Comparison of ENCODE assay signal across 8 cellular contexts in genomic region chr21:42496120-42496838, GRCh38. TPM values are rescaled to one million over a fixed set of nuclear protein-coding genes. Genes with fewer than 3 reads are reported as not detected.
DNase-seq lines count a peak whose midpoint lies in the region; ATAC-seq and TF ChIP-seq lines count a peak whose summit lies in the region.

TSS of gene RSPH1 (minus strand) at chr21:42496224. CDS start at chr21:42496186, 38 bp downstream.

- H3K4me1 Mint-ChIP-seq in activated T-helper 2 cell treated with anti-CD3 and anti-CD28 coated beads, Interferon-gamma antibody, Interleukin-2, Interleukin-4, amounts not matched to agents 10 μg/mL and 5 μg/mL and 100 μg/mL, durations not matched to agents 14 hours and 24 hours and 36 hours (ENCODE audit: low read depth), result peaks cover 24% of the 10 kb centered on the region
- peaks cover 11 to 30% (median 26%) of the 10 kb centered on the region in 7 donors for H3K4me1 Mint-ChIP-seq in naive thymus-derived CD4-positive, alpha-beta T cell
- peaks cover 22% of the 10 kb centered on the region for H3K4me1 Mint-ChIP-seq in stimulated activated memory B cell treated with anti-CD40 and anti-IgM and Interleukin-4, amounts not matched to agents 10 μg/mL and 1 μg/mL and 100 μg/mL, for 72 hours

- no peak for TF ChIP-seq CTCF in LNCaP clone FGC (IDR thresholded peaks at IDR 0.05; ENCODE audit: control insufficient read depth, extremely low read depth, insufficient read depth)
- no peak for TF ChIP-seq CTCF in fibroblast of mammary gland (conservative IDR thresholded peaks at IDR 0.05; ENCODE audit: control insufficient read depth, insufficient read depth, low read depth, low read length)

- H3K9me3 ChIP-seq in naive thymus-derived CD4-positive, alpha-beta T cell (ENCODE audit: control insufficient read depth in 2 of 3, low read length in 3 of 3), result no peaks in the 10 kb centered on the region

- peak within 1 kb of the TSS; percentile 89 for H3K4me3 Mint-ChIP-seq in activated T-helper 2 cell treated with anti-CD3 and anti-CD28 coated beads, Interferon-gamma antibody, Interleukin-2, Interleukin-4, amounts not matched to agents 10 μg/mL and 5 μg/mL and 100 μg/mL, durations not matched to agents 14 hours and 24 hours and 36 hours (ENCODE audit: low read depth)
- H3K4me3 Mint-ChIP-seq in naive thymus-derived CD4-positive, alpha-beta T cell, result peak within 1 kb of the TSS; percentile 85 to 96 (median 92)
- H3K4me3 Mint-ChIP-seq in stimulated activated memory B cell treated with anti-CD40 and anti-IgM and Interleukin-4, amounts not matched to agents 10 μg/mL and 1 μg/mL and 100 μg/mL, for 72 hours, result peak within 1 kb of the TSS; percentile 82

- CTCF ChIA-PET in naive thymus-derived CD4-positive, alpha-beta T cell (lab: Charles Lee), result interaction anchor here (1.0 kb wide), 1 partner anchor 17 kb away, joined by 3 read pairs; no protein-coding TSS in a partner anchor

- POLR2A ChIA-PET in naive thymus-derived CD4-positive, alpha-beta T cell (lab: Charles Lee), result interaction anchor here (1.0 to 1.3 kb wide), 3 partner anchors 10 to 41 kb away, joined by 3 to 4 read pairs (median 4); no protein-coding TSS in a partner anchor

- peaks cover 11 to 15% of the 10 kb centered on the region in 2 donors for H3K4me1 ChIP-seq in naive thymus-derived CD4-positive, alpha-beta T cell (ENCODE audit: control insufficient read depth in 2 of 2, insufficient read depth in 2 of 2, low read length in 2 of 2)

- peak within 1 kb of the TSS; percentile 93 for H3K27ac ChIP-seq in naive thymus-derived CD4-positive, alpha-beta T cell (ENCODE audit: low read depth, low read length)

- H3K4me3 ChIP-seq in LNCaP clone FGC (ENCODE audit: low read depth, low read length), result peak within 1 kb of the TSS; percentile 76
- peak within 1 kb of the TSS; percentile 59 for H3K4me3 ChIP-seq in fibroblast of mammary gland (ENCODE audit: control insufficient read depth, low read depth, low read length)
- peak within 1 kb of the TSS; percentile 91 for H3K4me3 ChIP-seq in naive thymus-derived CD4-positive, alpha-beta T cell (ENCODE audit: low read length)

- peak within 1 kb of the TSS; percentile 62 for H3K27ac Mint-ChIP-seq in activated T-helper 2 cell treated with anti-CD3 and anti-CD28 coated beads, Interferon-gamma antibody, Interleukin-2, Interleukin-4, amounts not matched to agents 10 μg/mL and 5 μg/mL and 100 μg/mL, durations not matched to agents 14 hours and 24 hours and 36 hours
- peak within 1 kb of the TSS; percentile 18 to 98 (median 92) for H3K27ac Mint-ChIP-seq in naive thymus-derived CD4-positive, alpha-beta T cell
- H3K27ac Mint-ChIP-seq in stimulated activated memory B cell treated with anti-CD40 and anti-IgM and Interleukin-4, amounts not matched to agents 10 μg/mL and 1 μg/mL and 100 μg/mL, for 72 hours, result peak within 1 kb of the TSS; percentile 77

- peak; percentile 98 for DNase-seq in EL
- DNase-seq in H4 (ENCODE audit: low spot score), result peak; percentile 99
- DNase-seq in LNCaP clone FGC (ENCODE audit: low read depth), result peak; percentile 96
- peak; percentile 99 for DNase-seq in RPMI8226
- peak; percentile 99 for DNase-seq in activated T-helper 2 cell treated with anti-CD3 and anti-CD28 coated beads, Interferon-gamma antibody, Interleukin-2, Interleukin-4, amounts not matched to agents 10 μg/mL and 5 μg/mL and 100 μg/mL, durations not matched to agents 14 hours and 24 hours and 36 hours (ENCODE audit: low spot score)
- DNase-seq in fibroblast of mammary gland (ENCODE audit: low read depth), result peak; percentile 94
- DNase-seq in naive thymus-derived CD4-positive, alpha-beta T cell, result peak; percentile 96 to 99 (median 99)

- H3K9me3 Mint-ChIP-seq in activated T-helper 2 cell treated with anti-CD3 and anti-CD28 coated beads, Interferon-gamma antibody, Interleukin-2, Interleukin-4, amounts not matched to agents 10 μg/mL and 5 μg/mL and 100 μg/mL, durations not matched to agents 14 hours and 24 hours and 36 hours, result no peaks in the 10 kb centered on the region
- H3K9me3 Mint-ChIP-seq in naive thymus-derived CD4-positive, alpha-beta T cell, result no peaks in the 10 kb centered on the region
- no peaks in the 10 kb centered on the region for H3K9me3 Mint-ChIP-seq in stimulated activated memory B cell treated with anti-CD40 and anti-IgM and Interleukin-4, amounts not matched to agents 10 μg/mL and 1 μg/mL and 100 μg/mL, for 72 hours

- no peaks in the 10 kb centered on the region for H3K36me3 Mint-ChIP-seq in activated T-helper 2 cell treated with anti-CD3 and anti-CD28 coated beads, Interferon-gamma antibody, Interleukin-2, Interleukin-4, amounts not matched to agents 10 μg/mL and 5 μg/mL and 100 μg/mL, durations not matched to agents 14 hours and 24 hours and 36 hours (ENCODE audit: low read depth)
- no peaks in the 10 kb centered on the region for H3K36me3 Mint-ChIP-seq in naive thymus-derived CD4-positive, alpha-beta T cell
- no peaks in the 10 kb centered on the region for H3K36me3 Mint-ChIP-seq in stimulated activated memory B cell treated with anti-CD40 and anti-IgM and Interleukin-4, amounts not matched to agents 10 μg/mL and 1 μg/mL and 100 μg/mL, for 72 hours

- peak; percentile 98 for ATAC-seq in naive thymus-derived CD4-positive, alpha-beta T cell
- peak; percentile 100 for ATAC-seq in stimulated activated memory B cell treated with anti-CD40 and anti-IgM and Interleukin-4, amounts not matched to agents 10 μg/mL and 1 μg/mL and 100 μg/mL, for 72 hours

- H3K36me3 ChIP-seq in naive thymus-derived CD4-positive, alpha-beta T cell (ENCODE audit: control insufficient read depth in 2 of 3, insufficient read depth in 3 of 3, low read length in 3 of 3), result no peaks in the 10 kb centered on the region

- H3K27me3 Mint-ChIP-seq in activated T-helper 2 cell treated with anti-CD3 and anti-CD28 coated beads, Interferon-gamma antibody, Interleukin-2, Interleukin-4, amounts not matched to agents 10 μg/mL and 5 μg/mL and 100 μg/mL, durations not matched to agents 14 hours and 24 hours and 36 hours (ENCODE audit: low read depth), result peaks cover 20% of the 10 kb centered on the region
- H3K27me3 Mint-ChIP-seq in naive thymus-derived CD4-positive, alpha-beta T cell, result peaks cover 0 to 26% (median 0%) of the 10 kb centered on the region in 5 donors
- H3K27me3 Mint-ChIP-seq in stimulated activated memory B cell treated with anti-CD40 and anti-IgM and Interleukin-4, amounts not matched to agents 10 μg/mL and 1 μg/mL and 100 μg/mL, for 72 hours, result no peaks in the 10 kb centered on the region

- intact Hi-C loops in activated T-helper 2 cell treated with anti-CD3 and anti-CD28 coated beads, Interferon-gamma antibody, Interleukin-2, Interleukin-4, amounts not matched to agents 10 μg/mL and 5 μg/mL and 100 μg/mL, durations not matched to agents 14 hours and 24 hours and 36 hours (cut with micrococcal nuclease), result loop anchor here (1.0 kb wide), 2 partner anchors 31 to 40 kb away; no protein-coding TSS in a partner anchor
- intact Hi-C loops in naive thymus-derived CD4-positive, alpha-beta T cell (cut with micrococcal nuclease), result loop anchor here (1.0 to 5.0 kb wide), 13 partner anchors 18 to 1166 kb away; partner anchors contain the start of genes NDUFV3 (in 1 of the 2), UBASH3A (in 1 of the 2) and WDR4 (in 1 of the 2)

- no peaks in the 10 kb centered on the region for H3K27me3 ChIP-seq in naive thymus-derived CD4-positive, alpha-beta T cell (ENCODE audit: control insufficient read depth in 2 of 2, insufficient read depth in 2 of 2, low read length in 2 of 2)

RNA-seq across cellular contexts. Expression of gene RSPH1, which starts in this region (rescaled TPM):
- total RNA-seq in H4 (2014; rRNA removed; shearing (Covaris generic)), result not detected in 2 replicates
- not detected in 2 replicates for total RNA-seq in activated T-helper 2 cell treated with anti-CD3 and anti-CD28 coated beads, Interferon-gamma antibody, Interleukin-2, Interleukin-4, amounts not matched to agents 10 μg/mL and 5 μg/mL and 100 μg/mL, durations not matched to agents 14 hours and 24 hours and 36 hours
- under 1 TPM in 2 of 5 experiments, not detected in 3; 0.27 to 0.40 TPM for total RNA-seq in naive thymus-derived CD4-positive, alpha-beta T cell
- polyA plus RNA-seq in naive thymus-derived CD4-positive, alpha-beta T cell, result not detected

Comparison
In these comparisons a context has a peak if more than half of its experiments do, and no peak if none do; other contexts are left out.
1. Peak in every context shown above with its lines: DNase-seq, ATAC-seq, H3K4me3 ChIP-seq and H3K27ac ChIP-seq.
2. Peak in DNase-seq in H4; RNA of the gene not detected or under 1 TPM.
3. Peak in DNase-seq in activated T-helper 2 cell treated with anti-CD3 and anti-CD28 coated beads, Interferon-gamma antibody, Interleukin-2, Interleukin-4, amounts not matched to agents 10 μg/mL and 5 μg/mL and 100 μg/mL, durations not matched to agents 14 hours and 24 hours and 36 hours; RNA of the gene not detected or under 1 TPM.
4. Peak in DNase-seq, ATAC-seq, H3K4me3 ChIP-seq and H3K27ac ChIP-seq in naive thymus-derived CD4-positive, alpha-beta T cell; RNA of the gene not detected or under 1 TPM.